In the genomic region with DNA sequence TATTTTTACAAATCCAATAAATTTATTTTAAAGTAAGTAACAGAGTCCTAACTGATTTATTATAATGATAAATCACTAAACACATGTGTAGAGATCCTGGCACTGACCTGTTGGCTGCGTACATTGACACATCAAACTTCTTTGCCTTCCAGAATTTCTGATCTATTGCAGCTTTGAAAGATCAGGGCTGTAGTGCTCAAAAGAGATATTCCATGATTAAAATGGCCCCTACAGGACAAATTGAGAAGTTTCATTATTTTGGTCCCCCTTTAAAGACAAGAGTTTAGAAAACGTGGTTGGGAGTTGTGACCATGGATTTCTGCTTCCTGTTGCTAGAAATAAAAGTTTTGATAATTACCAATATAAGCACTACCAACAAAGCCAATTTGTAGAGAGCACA, we compare ENCODE assay signal across 8 cellular contexts.
A peak's percentile ranks its signal among the peaks of the same experiment; 100 is the strongest.
DNase-seq lines count a peak whose midpoint lies in the region; ATAC-seq and TF ChIP-seq lines count a peak whose summit lies in the region.

No MANE protein-coding gene starts in this region.

- no peaks in the 10 kb centered on the region for H3K9me3 ChIP-seq in CD8-positive, alpha-beta memory T cell (ENCODE audit: low read length)

- H3K36me3 Mint-ChIP-seq in CD8-positive, alpha-beta memory T cell, result no peaks in the 10 kb centered on the region

- CTCF ChIA-PET in CD8-positive, alpha-beta memory T cell (lab: Charles Lee), result no interaction called here

- H3K4me1 ChIP-seq in CD8-positive, alpha-beta memory T cell (ENCODE audit: insufficient read depth, low read length), result no peaks in the 10 kb centered on the region

- H3K4me1 Mint-ChIP-seq in CD8-positive, alpha-beta memory T cell, result no peaks in the 10 kb centered on the region

- H3K27ac Mint-ChIP-seq in CD8-positive, alpha-beta memory T cell, result no peak overlapping the region

- no peaks in the 10 kb centered on the region for H3K27me3 Mint-ChIP-seq in CD8-positive, alpha-beta memory T cell

- DNase-seq in GM12865 (ENCODE audit: low read depth), result no peak
- DNase-seq in NCI-H2196 treated with DMSO at 0.1 percent for 48 hours (lab: John Stamatoyannopoulos, UW; ENCODE audit: unreplicated experiment), result peak; percentile 54
- DNase-seq in choroid plexus epithelial cell (ENCODE audit: low read depth), result peak; percentile 79
- peak; percentile 46 to 70 for DNase-seq in lung microvascular endothelial cell (ENCODE audit: low read depth in 2 of 2)
- DNase-seq in NCI-H128 (lab: John Stamatoyannopoulos, UW; ENCODE audit: unreplicated experiment), result no peak
- DNase-seq in CD8-positive, alpha-beta memory T cell, result no peak

- H3K27ac ChIP-seq in CD8-positive, alpha-beta memory T cell (ENCODE audit: low read depth, low read length), result no peak overlapping the region

- no peak overlapping the region for H3K4me3 Mint-ChIP-seq in CD8-positive, alpha-beta memory T cell

- POLR2A ChIA-PET in CD8-positive, alpha-beta memory T cell (lab: Charles Lee), result no interaction called here

- TF ChIP-seq CTCF in GM12865 (IDR thresholded peaks at IDR 0.05; ENCODE audit: insufficient read depth, low read depth, low read length, missing control alignments), result peak; percentile 4
- TF ChIP-seq CTCF in choroid plexus epithelial cell (conservative IDR thresholded peaks at IDR 0.05; ENCODE audit: low read depth, low read length), result peak; percentile 60

- no peaks in the 10 kb centered on the region for H3K36me3 ChIP-seq in CD8-positive, alpha-beta memory T cell (ENCODE audit: insufficient read depth, low read length)

- H3K9me3 Mint-ChIP-seq in CD8-positive, alpha-beta memory T cell, result peaks cover 0 to 2% (median 0%) of the 10 kb centered on the region in 5 donors

- no peaks in the 10 kb centered on the region for H3K27me3 ChIP-seq in CD8-positive, alpha-beta memory T cell (ENCODE audit: insufficient read depth, low read length, poor library complexity, severe bottlenecking)

- no peak overlapping the region for H3K4me3 ChIP-seq in GM12865 (ENCODE audit: low read depth, low read length)
- H3K4me3 ChIP-seq in choroid plexus epithelial cell (ENCODE audit: low read depth, low read length), result no peak overlapping the region
- H3K4me3 ChIP-seq in CD8-positive, alpha-beta memory T cell (ENCODE audit: low read length), result no peak overlapping the region

- no peak for ATAC-seq in GM19328 (IDR thresholded peaks at IDR 0.05; ENCODE audit: unreplicated experiment)
- ATAC-seq in HG02852 (IDR thresholded peaks at IDR 0.05; ENCODE audit: unreplicated experiment), result no peak

Comparison
In these comparisons a context has a peak if more than half of its experiments do, and no peak if none do; other contexts are left out.
1. DNase-seq: peak in NCI-H2196 treated with DMSO at 0.1 percent for 48 hours (single experiment), choroid plexus epithelial cell (single experiment) and lung microvascular endothelial cell (2 of 2); none in GM12865 (single experiment), NCI-H128 (single experiment) and CD8-positive, alpha-beta memory T cell (0 of 5).